8 cellular contexts compared by ENCODE assay signal in genomic region chr19:41309225-41310030, GRCh38. TPM values are rescaled to one million over a fixed set of nuclear protein-coding genes. Genes with fewer than 3 reads are reported as not detected.
DNase-seq lines count a peak whose midpoint lies in the region; ATAC-seq and TF ChIP-seq lines count a peak whose summit lies in the region.

No MANE protein-coding gene starts in this region.

- no peaks in the 10 kb centered on the region for H3K27me3 Mint-ChIP-seq in activated CD4-positive, alpha-beta T cell treated with anti-CD3 and anti-CD28 coated beads, Interleukin-2, amount 10 ng/mL, durations not matched to agents 7 days and 5 days
- no peaks in the 10 kb centered on the region for H3K27me3 Mint-ChIP-seq in activated CD4-positive, alpha-beta memory T cell treated with anti-CD3 and anti-CD28 coated beads, Interleukin-2, amount 10 ng/mL, durations not matched to agents 7 days and 5 days

- ATAC-seq in gastroesophageal sphincter (peak; percentile 29), GM19328 (IDR thresholded peaks at IDR 0.05; ENCODE audit: unreplicated experiment) (no peak)

- H3K4me3 Mint-ChIP-seq in activated CD4-positive, alpha-beta T cell treated with anti-CD3 and anti-CD28 coated beads, Interleukin-2, amount 10 ng/mL, durations not matched to agents 7 days and 5 days, result peak overlapping the region; percentile 94
- H3K4me3 Mint-ChIP-seq in activated CD4-positive, alpha-beta memory T cell treated with anti-CD3 and anti-CD28 coated beads, Interleukin-2, amount 10 ng/mL, durations not matched to agents 7 days and 5 days, result peak overlapping the region; percentile 98

- peaks cover 59% of the 10 kb centered on the region for H3K36me3 Mint-ChIP-seq in activated CD4-positive, alpha-beta T cell treated with anti-CD3 and anti-CD28 coated beads, Interleukin-2, amount 10 ng/mL, durations not matched to agents 7 days and 5 days (ENCODE audit: low read depth)
- peaks cover 83% of the 10 kb centered on the region for H3K36me3 Mint-ChIP-seq in activated CD4-positive, alpha-beta memory T cell treated with anti-CD3 and anti-CD28 coated beads, Interleukin-2, amount 10 ng/mL, durations not matched to agents 7 days and 5 days (ENCODE audit: low read depth)

- peak overlapping the region; percentile 76 to 82 for H3K4me3 ChIP-seq in gastroesophageal sphincter
- H3K4me3 ChIP-seq in prostate gland, result peak overlapping the region; percentile 59 to 78

- TF ChIP-seq POLR2A in gastroesophageal sphincter (IDR thresholded peaks at IDR 0.05) (no peak), prostate gland (IDR thresholded peaks at IDR 0.05) (no peak)

- intact Hi-C loops in prostate gland (cut with DNase I), result loop anchor here (2.0 to 5.0 kb wide), 3 partner anchors 45 to 105 kb away; partner anchors contain the start of genes AXL and HNRNPUL1

- 4 to 28% methylated on average over 4 to 19 of the region's 23 CpGs for WGBS in gastroesophageal sphincter (ENCODE audit: low coverage in 1 of 2), 2 donors
- 6% methylated on average over 23 of the region's 23 CpGs for WGBS in prostate gland

- CTCF ChIA-PET in activated CD4-positive, alpha-beta T cell treated with anti-CD3 and anti-CD28 coated beads, Interleukin-2, amount 10 ng/mL, durations not matched to agents 7 days and 5 days (lab: Charles Lee), result interaction anchor here (0.6 to 5.2 kb wide), 16 partner anchors 9 to 953 kb away, joined by 3 to 40 read pairs (median 3); partner anchors contain the start of gene HNRNPUL1
- CTCF ChIA-PET in activated CD4-positive, alpha-beta memory T cell treated with anti-CD3 and anti-CD28 coated beads, Interleukin-2, amount 10 ng/mL, durations not matched to agents 7 days and 5 days (lab: Charles Lee), result interaction anchor here (0.9 to 11.5 kb wide), 13 partner anchors 8 to 165 kb away, joined by 3 to 114 read pairs (median 5); partner anchors contain the start of genes B9D2 and HNRNPUL1

- POLR2A ChIA-PET in activated CD4-positive, alpha-beta T cell treated with anti-CD3 and anti-CD28 coated beads, Interleukin-2, amount 10 ng/mL, durations not matched to agents 7 days and 5 days (lab: Charles Lee), result no interaction called here
- POLR2A ChIA-PET in activated CD4-positive, alpha-beta memory T cell treated with anti-CD3 and anti-CD28 coated beads, Interleukin-2, amount 10 ng/mL, durations not matched to agents 7 days and 5 days (lab: Charles Lee), result interaction anchor here (1.1 to 18.4 kb wide), 10 partner anchors 10 to 107 kb away, joined by 3 to 348 read pairs (median 10); partner anchors contain the start of genes B9D2, HNRNPUL1 and TGFB1

- H3K27ac Mint-ChIP-seq in activated CD4-positive, alpha-beta T cell treated with anti-CD3 and anti-CD28 coated beads, Interleukin-2, amount 10 ng/mL, durations not matched to agents 7 days and 5 days, result peak overlapping the region; percentile 99
- peak overlapping the region; percentile 98 for H3K27ac Mint-ChIP-seq in activated CD4-positive, alpha-beta memory T cell treated with anti-CD3 and anti-CD28 coated beads, Interleukin-2, amount 10 ng/mL, durations not matched to agents 7 days and 5 days

- no peaks in the 10 kb centered on the region for H3K27me3 ChIP-seq in gastroesophageal sphincter
- no peaks in the 10 kb centered on the region for H3K27me3 ChIP-seq in prostate gland (replicated peaks; ENCODE audit: insufficient read depth)

- peaks cover 79% of the 10 kb centered on the region for H3K4me1 Mint-ChIP-seq in activated CD4-positive, alpha-beta T cell treated with anti-CD3 and anti-CD28 coated beads, Interleukin-2, amount 10 ng/mL, durations not matched to agents 7 days and 5 days
- peaks cover 84% of the 10 kb centered on the region for H3K4me1 Mint-ChIP-seq in activated CD4-positive, alpha-beta memory T cell treated with anti-CD3 and anti-CD28 coated beads, Interleukin-2, amount 10 ng/mL, durations not matched to agents 7 days and 5 days

- H3K4me1 ChIP-seq in gastroesophageal sphincter, result peaks cover 2 to 64% (median 25%) of the 10 kb centered on the region in 3 donors
- H3K4me1 ChIP-seq in prostate gland (replicated peaks), result peaks cover 14% of the 10 kb centered on the region

- no peak for TF ChIP-seq EP300 in gastroesophageal sphincter (IDR thresholded peaks at IDR 0.05)

- no peak for DNase-seq in activated CD4-positive, alpha-beta T cell treated with anti-CD3 and anti-CD28 coated beads, Interleukin-2, amount 10 ng/mL, durations not matched to agents 7 days and 5 days
- no peak for DNase-seq in activated CD4-positive, alpha-beta T cell treated with anti-CD3 and anti-CD28 coated beads, Interleukin-2, amount 50 U/mL, for 4 hours
- DNase-seq in activated CD4-positive, alpha-beta memory T cell treated with anti-CD3 and anti-CD28 coated beads, Interleukin-2, amount 10 ng/mL, durations not matched to agents 7 days and 5 days, result no peak
- DNase-seq in prostate gland (ENCODE audit: low spot score) (no peak), globus pallidus (ENCODE audit: low spot score) (no peak), middle frontal gyrus (ENCODE audit: extremely low spot score, low spot score) (no peak)

- peaks cover 0 to 64% of the 10 kb centered on the region in 2 donors for H3K36me3 ChIP-seq in gastroesophageal sphincter
- H3K36me3 ChIP-seq in prostate gland, result peaks cover 10 to 26% of the 10 kb centered on the region in 2 donors

- H3K27ac ChIP-seq in gastroesophageal sphincter, result peak overlapping the region; percentile 80 to 97 (median 92)
- H3K27ac ChIP-seq in prostate gland, result peak overlapping the region; percentile 95 to 96

- no peak for TF ChIP-seq CTCF in gastroesophageal sphincter (IDR thresholded peaks at IDR 0.05)
- TF ChIP-seq CTCF in prostate gland (IDR thresholded peaks at IDR 0.05), result no peak

- H3K9me3 Mint-ChIP-seq in activated CD4-positive, alpha-beta T cell treated with anti-CD3 and anti-CD28 coated beads, Interleukin-2, amount 10 ng/mL, durations not matched to agents 7 days and 5 days, result no peaks in the 10 kb centered on the region
- no peaks in the 10 kb centered on the region for H3K9me3 Mint-ChIP-seq in activated CD4-positive, alpha-beta memory T cell treated with anti-CD3 and anti-CD28 coated beads, Interleukin-2, amount 10 ng/mL, durations not matched to agents 7 days and 5 days

- H3K9me3 ChIP-seq in gastroesophageal sphincter (no peaks in the 10 kb centered on the region), prostate gland (no peaks in the 10 kb centered on the region)

RNA-seq across cellular contexts. Expression of gene CCDC97, which starts 0.5 kb away (rescaled TPM):
- total RNA-seq in activated CD4-positive, alpha-beta T cell treated with anti-CD3 and anti-CD28 coated beads, Interleukin-2, amount 10 ng/mL, durations not matched to agents 7 days and 5 days, result 10 to 100 TPM; 50.4 to 51.7 TPM
- 10 to 100 TPM; 43.0 to 43.4 TPM for total RNA-seq in activated CD4-positive, alpha-beta memory T cell treated with anti-CD3 and anti-CD28 coated beads, Interleukin-2, amount 10 ng/mL, durations not matched to agents 7 days and 5 days
- total RNA-seq in gastroesophageal sphincter, result 10 to 100 TPM; 11.6 to 18.9 (median 15.9) TPM
- total RNA-seq in prostate gland, result 10 to 100 TPM; 21.0 to 34.4 TPM

RNA-seq across cellular contexts. Expression of gene TGFB1, which starts 44.3 kb away (rescaled TPM):
- total RNA-seq in activated CD4-positive, alpha-beta T cell treated with anti-CD3 and anti-CD28 coated beads, Interleukin-2, amount 10 ng/mL, durations not matched to agents 7 days and 5 days, result 100 to 1,000 TPM; 194 TPM
- total RNA-seq in activated CD4-positive, alpha-beta memory T cell treated with anti-CD3 and anti-CD28 coated beads, Interleukin-2, amount 10 ng/mL, durations not matched to agents 7 days and 5 days, result 100 to 1,000 TPM; 236 to 247 TPM
- total RNA-seq in gastroesophageal sphincter (10 to 100 TPM; 12.9 to 39.3 (median 22.1) TPM), prostate gland (10 to 100 TPM in 1 of 2 donors, 1 to 10 TPM in 1; 9.7 to 32.4 TPM)

RNA-seq across cellular contexts. Expression of gene HNRNPUL1, which starts 45.3 kb away (rescaled TPM):
- total RNA-seq in activated CD4-positive, alpha-beta T cell treated with anti-CD3 and anti-CD28 coated beads, Interleukin-2, amount 10 ng/mL, durations not matched to agents 7 days and 5 days, result 100 to 1,000 TPM; 333 to 348 TPM
- total RNA-seq in activated CD4-positive, alpha-beta memory T cell treated with anti-CD3 and anti-CD28 coated beads, Interleukin-2, amount 10 ng/mL, durations not matched to agents 7 days and 5 days, result 100 to 1,000 TPM; 373 to 398 TPM
- total RNA-seq in gastroesophageal sphincter (100 to 1,000 TPM; 142 to 204 (median 160) TPM), prostate gland (100 to 1,000 TPM; 133 to 183 TPM)

RNA-seq across cellular contexts. Expression of gene B9D2, which starts 54.5 kb away (rescaled TPM):
- 10 to 100 TPM; 11.6 to 11.7 TPM for total RNA-seq in activated CD4-positive, alpha-beta T cell treated with anti-CD3 and anti-CD28 coated beads, Interleukin-2, amount 10 ng/mL, durations not matched to agents 7 days and 5 days
- 10 to 100 TPM; 10.8 to 11.2 TPM for total RNA-seq in activated CD4-positive, alpha-beta memory T cell treated with anti-CD3 and anti-CD28 coated beads, Interleukin-2, amount 10 ng/mL, durations not matched to agents 7 days and 5 days
- total RNA-seq in gastroesophageal sphincter, result 10 to 100 TPM in 1 of 4 donors, 1 to 10 TPM in 3; 5.2 to 10.1 (median 6.7) TPM
- total RNA-seq in prostate gland, result 10 to 100 TPM; 10.7 to 17.1 TPM

Comparison
In these comparisons a context has a peak if more than half of its experiments do, and no peak if none do; other contexts are left out.
1. RNA of gene TGFB1, which starts 44.3 kb away (total RNA-seq): 236 to 247 TPM in activated CD4-positive, alpha-beta memory T cell treated with anti-CD3 and anti-CD28 coated beads, Interleukin-2, amount 10 ng/mL, durations not matched to agents 7 days and 5 days and 194 TPM in activated CD4-positive, alpha-beta T cell treated with anti-CD3 and anti-CD28 coated beads, Interleukin-2, amount 10 ng/mL, durations not matched to agents 7 days and 5 days; 9.7 to 32.4 TPM in prostate gland and 12.9 to 39.3 TPM in gastroesophageal sphincter; every median in the first group is over 4 times any median in the second.